ENCODE assay signal across 19 cellular contexts in the genomic region with DNA sequence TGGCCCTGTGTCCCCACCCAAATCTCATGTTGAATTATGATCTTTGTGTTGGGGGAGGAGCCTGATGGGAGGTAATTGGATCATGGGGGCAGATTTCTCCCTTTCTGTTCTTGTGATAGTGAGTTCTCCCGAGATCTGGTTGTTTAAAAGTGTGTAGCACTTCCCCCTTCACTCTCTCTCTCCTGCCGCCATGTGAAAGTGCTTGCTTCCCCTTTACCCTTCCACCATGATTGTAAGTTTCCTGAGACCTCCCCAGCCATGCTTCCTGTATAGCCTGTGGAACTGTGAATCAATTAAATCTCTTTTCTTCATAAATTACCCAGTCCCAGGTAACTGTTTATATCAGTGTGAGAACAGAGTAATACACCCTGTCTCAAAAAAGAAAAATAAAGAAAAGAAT.
"Had no signal": no experiment of that assay in that cellular context is flagged by ENCODE, and none has a peak within 500 bp of the region (broad histone marks: within the 10 kb centered on the region; RNA-seq: fewer than 3 reads in every experiment).

No MANE protein-coding gene starts in this region.

- DNase-seq: activated CD4-positive, alpha-beta T cell treated with anti-CD3 and anti-CD28 coated beads for 36 hours; activated CD4-positive, alpha-beta T cell treated with anti-CD3 and anti-CD28 coated beads, Interleukin-2, amount 50 U/mL, for 48 hours; activated naive CD4-positive, alpha-beta T cell treated with Interleukin-2 at 50 U/mL for 16 hours; activated T-cell treated with anti-CD3 and anti-CD28 coated beads for 4 hours; body of pancreas; caudate nucleus; effector memory CD8-positive, alpha-beta T cell; foreskin fibroblast; glutamatergic neuron; mammary epithelial cell; stimulated activated CD4-positive, alpha-beta T cell treated with anti-CD3 and anti-CD28 coated beads, Interleukin-4, amount 100 ng/mL, for 24 hours; SW 1271; T-helper 2 cell; testis had no signal

- H3K4me3 ChIP-seq: body of pancreas, testis had no signal

- H3K27me3 ChIP-seq: body of pancreas, testis had no signal

- H3K4me1 ChIP-seq: testis had no signal

- FAIRE-seq: keratinocyte had no signal

- H3K27ac ChIP-seq: body of pancreas, epithelial cell of prostate, testis had no signal

- ATAC-seq: activated CD4-positive, alpha-beta T cell treated with anti-CD3 and anti-CD28 coated beads for 36 hours; activated T-helper 17 cell treated with anti-CD3 and anti-CD28 coated beads, Interleukin-2, amount 50 U/mL, for 72 hours; body of pancreas; effector memory CD8-positive, alpha-beta T cell; sciatic nerve; stimulated activated effector memory CD8-positive, alpha-beta T cell treated with anti-CD3 and anti-CD28 coated beads, Interleukin-12 subunit alpha, Interleukin-12 subunit beta, amount 100 ng/mL, for 72 hours had no signal

- H3K9me3 ChIP-seq: body of pancreas, testis had no signal
